In genomic region chr20:51536116-51537069, GRCh38 we compare ENCODE assay signal across 1 cellular context.
TF ChIP-seq lines count a peak whose summit lies in the region.

No MANE protein-coding gene starts in this region.

TF ChIP-seq in IMR-90, 13 proteins besides CTCF, POLR2A, EP300 and RAD21:
- no peak for TF ChIP-seq NFE2L2 (IDR thresholded peaks at IDR 0.05; ENCODE audit: low read depth, low read length)
- TF ChIP-seq, protein P1, sequence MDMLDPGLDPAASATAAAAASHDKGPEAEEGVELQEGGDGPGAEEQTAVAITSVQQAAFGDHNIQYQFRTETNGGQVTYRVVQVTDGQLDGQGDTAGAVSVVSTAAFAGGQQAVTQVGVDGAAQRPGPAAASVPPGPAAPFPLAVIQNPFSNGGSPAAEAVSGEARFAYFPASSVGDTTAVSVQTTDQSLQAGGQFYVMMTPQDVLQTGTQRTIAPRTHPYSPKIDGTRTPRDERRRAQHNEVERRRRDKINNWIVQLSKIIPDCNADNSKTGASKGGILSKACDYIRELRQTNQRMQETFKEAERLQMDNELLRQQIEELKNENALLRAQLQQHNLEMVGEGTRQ (IDR thresholded peaks at IDR 0.05; ENCODE audit: low read depth, low read length): no peak
- no peak for TF ChIP-seq MAFK (IDR thresholded peaks at IDR 0.05; ENCODE audit: low read depth, low read length)
- TF ChIP-seq RCOR1 (IDR thresholded peaks at IDR 0.05; ENCODE audit: insufficient replicate concordance, low read length): no peak
- no peak for TF ChIP-seq ELK1 (IDR thresholded peaks at IDR 0.05; ENCODE audit: borderline replicate concordance, low read depth, low read length)
- TF ChIP-seq FOS (IDR thresholded peaks at IDR 0.05; ENCODE audit: low read depth, low read length): no peak
- no peak for TF ChIP-seq SMC3 (IDR thresholded peaks at IDR 0.05; ENCODE audit: low read depth, low read length)
- no peak for TF ChIP-seq RFX5 (IDR thresholded peaks at IDR 0.05; ENCODE audit: low read depth, low read length)
- TF ChIP-seq CHD1 (IDR thresholded peaks at IDR 0.05; ENCODE audit: low read depth, low read length): no peak
- no peak for TF ChIP-seq MXI1 (IDR thresholded peaks at IDR 0.05; ENCODE audit: borderline replicate concordance, low read depth, low read length)
- no peak for TF ChIP-seq MAZ (IDR thresholded peaks at IDR 0.05; ENCODE audit: borderline replicate concordance, low read depth, low read length)
- TF ChIP-seq CEBPB (IDR thresholded peaks at IDR 0.05; ENCODE audit: low read depth, low read length): no peak
- no peak for TF ChIP-seq BHLHE40 (IDR thresholded peaks at IDR 0.05; ENCODE audit: low read depth, low read length)
